ENCODE assay signal across 32 cellular contexts in the genomic region with DNA sequence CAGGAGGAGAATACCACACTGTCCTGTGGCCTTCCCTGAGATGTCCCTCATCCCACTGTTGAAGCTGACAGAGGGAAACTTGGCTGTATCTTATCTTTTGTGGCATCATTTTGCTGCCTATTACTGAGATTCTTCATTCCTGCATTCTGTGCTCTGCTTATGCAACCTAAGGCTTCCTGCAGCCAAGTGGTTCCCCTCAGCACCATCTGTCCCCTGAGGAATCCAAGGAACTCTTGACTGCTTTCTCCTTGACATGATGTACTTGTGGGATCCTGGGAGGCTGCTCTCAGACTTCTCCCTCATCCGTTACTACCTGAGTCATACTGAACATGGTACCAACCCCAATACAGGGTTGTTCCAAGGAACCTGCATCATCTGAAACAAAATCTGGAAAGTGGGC.
"Had no signal": no experiment of that assay in that cellular context is flagged by ENCODE, and none has a peak within 500 bp of the region (broad histone marks: within the 10 kb centered on the region; RNA-seq: fewer than 3 reads in every experiment).

No MANE protein-coding gene starts in this region.

- H3K36me3 ChIP-seq: adrenal gland, SJCRH30 had no signal

- H3K27me3 ChIP-seq: adrenal gland, SJCRH30 had no signal

- H3K9me3 ChIP-seq: adrenal gland, SJCRH30, SK-N-SH had no signal

- H3K4me1 ChIP-seq: adrenal gland, SJCRH30 had no signal

- H3K27ac ChIP-seq: adrenal gland, RWPE1, SJCRH30, VCaP had no signal

- H3K4me3 ChIP-seq: adrenal gland, K562, SJCRH30 had no signal

- H3K4me3 Mint-ChIP-seq: activated CD4-positive, alpha-beta memory T cell treated with anti-CD3 and anti-CD28 coated beads, Interleukin-2, amount 10 ng/mL, durations not matched to agents 7 days and 5 days; activated naive CD4-positive, alpha-beta T cell treated with anti-CD3 and anti-CD28 coated beads for 36 hours; activated naive CD8-positive, alpha-beta T cell treated with anti-CD3 and anti-CD28 coated beads, Interleukin-2, amount 10 ng/mL, durations not matched to agents 7 days and 5 days; activated T-helper 17 cell treated with anti-CD3 and anti-CD28 coated beads, Interleukin-2, amount 50 U/mL, for 72 hours; central memory CD8-positive, alpha-beta T cell had no signal

- H3K27ac Mint-ChIP-seq: activated CD4-positive, alpha-beta memory T cell treated with anti-CD3 and anti-CD28 coated beads, Interleukin-2, amount 10 ng/mL, durations not matched to agents 7 days and 5 days; activated naive CD4-positive, alpha-beta T cell treated with anti-CD3 and anti-CD28 coated beads for 36 hours; activated naive CD8-positive, alpha-beta T cell treated with anti-CD3 and anti-CD28 coated beads, Interleukin-2, amount 10 ng/mL, durations not matched to agents 7 days and 5 days; activated T-helper 17 cell treated with anti-CD3 and anti-CD28 coated beads, Interleukin-2, amount 50 U/mL, for 72 hours had no signal

- H3K36me3 Mint-ChIP-seq: activated naive CD8-positive, alpha-beta T cell treated with anti-CD3 and anti-CD28 coated beads, Interleukin-2, amount 10 ng/mL, durations not matched to agents 7 days and 5 days had no signal

- H3K9me3 Mint-ChIP-seq: activated CD4-positive, alpha-beta memory T cell treated with anti-CD3 and anti-CD28 coated beads, Interleukin-2, amount 10 ng/mL, durations not matched to agents 7 days and 5 days; activated T-helper 17 cell treated with anti-CD3 and anti-CD28 coated beads, Interleukin-2, amount 50 U/mL, for 72 hours; central memory CD8-positive, alpha-beta T cell had no signal

- ATAC-seq: K562, Panc1 had no signal

- H3K4me1 Mint-ChIP-seq: activated CD4-positive, alpha-beta memory T cell treated with anti-CD3 and anti-CD28 coated beads, Interleukin-2, amount 10 ng/mL, durations not matched to agents 7 days and 5 days; activated naive CD8-positive, alpha-beta T cell treated with anti-CD3 and anti-CD28 coated beads, Interleukin-2, amount 10 ng/mL, durations not matched to agents 7 days and 5 days; central memory CD8-positive, alpha-beta T cell had no signal

- DNase-seq: activated CD4-positive, alpha-beta memory T cell treated with anti-CD3 and anti-CD28 coated beads, Interleukin-2, amount 10 ng/mL, durations not matched to agents 7 days and 5 days; activated CD4-positive, alpha-beta T cell treated with anti-CD3 and anti-CD28 coated beads, Interleukin-2, amount 50 U/mL, for 1 hour; activated CD4-positive, CD25-positive, alpha-beta regulatory T cell; activated gamma-delta T cell; activated naive CD4-positive, alpha-beta T cell treated with anti-CD3 and anti-CD28 coated beads for 36 hours; activated naive CD8-positive, alpha-beta T cell treated with anti-CD3 and anti-CD28 coated beads, Interleukin-2, amount 10 ng/mL, durations not matched to agents 7 days and 5 days; activated T-cell treated with anti-CD3 and anti-CD28 coated beads for 4 hours; activated T-cell treated with anti-CD3 and anti-CD28 coated beads, Interleukin-2, amount 50 U/mL, for 48 hours; adrenal gland; aorta; Karpas-422; MM.1S; NCI-H1105 treated with DMSO at 0.1 percent for 48 hours; NCI-H146; NCI-H187 treated with DMSO at 0.1 percent for 48 hours; NCI-H2081 treated with DMSO at 0.1 percent for 48 hours; NCI-H2227 treated with DMSO at 0.1 percent for 48 hours; NCI-H446 treated with DMSO at 0.1 percent for 48 hours; NCI-H524 treated with DMSO at 0.1 percent for 48 hours; NCI-H774; NK-92 treated with Interleukin-12 subunit alpha and Interleukin-12 subunit beta, amount 100 ng/mL, for 24 hours; OCI-M1; Right ventricle myocardium superior; SJCRH30; SK-N-SH; T-helper 1 cell had no signal
